ENCODE assay signal across 2 cellular contexts in genomic region chr6:56771929-56772607, GRCh38.
TF ChIP-seq lines count a peak whose summit lies in the region.

No MANE protein-coding gene starts in this region.

TF ChIP-seq in HCT116, 20 proteins besides CTCF, POLR2A, EP300 and RAD21 (continued from another document):
- TF ChIP-seq FOSL1 (IDR thresholded peaks at IDR 0.05; ENCODE audit: low read depth) (no peak), ZNF274 (IDR thresholded peaks at IDR 0.05; ENCODE audit: low read depth, low read length) (no peak), SP1 (IDR thresholded peaks at IDR 0.05; ENCODE audit: low read depth) (no peak), ATF3 (IDR thresholded peaks at IDR 0.05) (no peak), JUND (IDR thresholded peaks at IDR 0.05) (no peak), EGR1 (IDR thresholded peaks at IDR 0.05; ENCODE audit: low read depth) (no peak), TCF7L2 (IDR thresholded peaks at IDR 0.05; ENCODE audit: borderline replicate concordance, extremely low read depth, insufficient read depth, insufficient read length) (no peak), EZH2phosphoT487 (IDR thresholded peaks at IDR 0.05; ENCODE audit: borderline replicate concordance) (no peak), CEBPB (IDR thresholded peaks at IDR 0.05; ENCODE audit: low read depth) (no peak), CBX3 (IDR thresholded peaks at IDR 0.05; ENCODE audit: low read depth) (no peak), YY1 (IDR thresholded peaks at IDR 0.05; ENCODE audit: extremely low read depth, insufficient replicate concordance, low read depth, low read length) (no peak), ELF1 (IDR thresholded peaks at IDR 0.05; ENCODE audit: borderline replicate concordance, low read depth) (no peak), MAX (IDR thresholded peaks at IDR 0.05) (no peak)
- TF ChIP-seq, protein P1, sequence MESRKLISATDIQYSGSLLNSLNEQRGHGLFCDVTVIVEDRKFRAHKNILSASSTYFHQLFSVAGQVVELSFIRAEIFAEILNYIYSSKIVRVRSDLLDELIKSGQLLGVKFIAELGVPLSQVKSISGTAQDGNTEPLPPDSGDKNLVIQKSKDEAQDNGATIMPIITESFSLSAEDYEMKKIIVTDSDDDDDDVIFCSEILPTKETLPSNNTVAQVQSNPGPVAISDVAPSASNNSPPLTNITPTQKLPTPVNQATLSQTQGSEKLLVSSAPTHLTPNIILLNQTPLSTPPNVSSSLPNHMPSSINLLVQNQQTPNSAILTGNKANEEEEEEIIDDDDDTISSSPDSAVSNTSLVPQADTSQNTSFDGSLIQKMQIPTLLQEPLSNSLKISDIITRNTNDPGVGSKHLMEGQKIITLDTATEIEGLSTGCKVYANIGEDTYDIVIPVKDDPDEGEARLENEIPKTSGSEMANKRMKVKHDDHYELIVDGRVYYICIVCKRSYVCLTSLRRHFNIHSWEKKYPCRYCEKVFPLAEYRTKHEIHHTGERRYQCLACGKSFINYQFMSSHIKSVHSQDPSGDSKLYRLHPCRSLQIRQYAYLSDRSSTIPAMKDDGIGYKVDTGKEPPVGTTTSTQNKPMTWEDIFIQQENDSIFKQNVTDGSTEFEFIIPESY (IDR thresholded peaks at IDR 0.05; ENCODE audit: extremely low read depth, insufficient replicate concordance, low read length): no peak

TF ChIP-seq in SK-N-SH treated with all-trans-retinoic acid at 6 μM for 48 hours, 23 proteins besides CTCF, POLR2A, EP300 and RAD21 (continued from another document):
- TF ChIP-seq, protein P2, sequence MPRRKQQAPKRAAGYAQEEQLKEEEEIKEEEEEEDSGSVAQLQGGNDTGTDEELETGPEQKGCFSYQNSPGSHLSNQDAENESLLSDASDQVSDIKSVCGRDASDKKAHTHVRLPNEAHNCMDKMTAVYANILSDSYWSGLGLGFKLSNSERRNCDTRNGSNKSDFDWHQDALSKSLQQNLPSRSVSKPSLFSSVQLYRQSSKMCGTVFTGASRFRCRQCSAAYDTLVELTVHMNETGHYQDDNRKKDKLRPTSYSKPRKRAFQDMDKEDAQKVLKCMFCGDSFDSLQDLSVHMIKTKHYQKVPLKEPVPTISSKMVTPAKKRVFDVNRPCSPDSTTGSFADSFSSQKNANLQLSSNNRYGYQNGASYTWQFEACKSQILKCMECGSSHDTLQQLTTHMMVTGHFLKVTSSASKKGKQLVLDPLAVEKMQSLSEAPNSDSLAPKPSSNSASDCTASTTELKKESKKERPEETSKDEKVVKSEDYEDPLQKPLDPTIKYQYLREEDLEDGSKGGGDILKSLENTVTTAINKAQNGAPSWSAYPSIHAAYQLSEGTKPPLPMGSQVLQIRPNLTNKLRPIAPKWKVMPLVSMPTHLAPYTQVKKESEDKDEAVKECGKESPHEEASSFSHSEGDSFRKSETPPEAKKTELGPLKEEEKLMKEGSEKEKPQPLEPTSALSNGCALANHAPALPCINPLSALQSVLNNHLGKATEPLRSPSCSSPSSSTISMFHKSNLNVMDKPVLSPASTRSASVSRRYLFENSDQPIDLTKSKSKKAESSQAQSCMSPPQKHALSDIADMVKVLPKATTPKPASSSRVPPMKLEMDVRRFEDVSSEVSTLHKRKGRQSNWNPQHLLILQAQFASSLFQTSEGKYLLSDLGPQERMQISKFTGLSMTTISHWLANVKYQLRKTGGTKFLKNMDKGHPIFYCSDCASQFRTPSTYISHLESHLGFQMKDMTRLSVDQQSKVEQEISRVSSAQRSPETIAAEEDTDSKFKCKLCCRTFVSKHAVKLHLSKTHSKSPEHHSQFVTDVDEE (CRISPR knock-in tag; IDR thresholded peaks at IDR 0.05): no peak
- no peak for TF ChIP-seq GLIS3 (CRISPR knock-in tag; IDR thresholded peaks at IDR 0.05)
- no peak for TF ChIP-seq ZNF565 (CRISPR knock-in tag; conservative IDR thresholded peaks at IDR 0.05; ENCODE audit: low read depth)
- TF ChIP-seq OSR1 (CRISPR knock-in tag; IDR thresholded peaks at IDR 0.05): no peak
- TF ChIP-seq, protein P3, sequence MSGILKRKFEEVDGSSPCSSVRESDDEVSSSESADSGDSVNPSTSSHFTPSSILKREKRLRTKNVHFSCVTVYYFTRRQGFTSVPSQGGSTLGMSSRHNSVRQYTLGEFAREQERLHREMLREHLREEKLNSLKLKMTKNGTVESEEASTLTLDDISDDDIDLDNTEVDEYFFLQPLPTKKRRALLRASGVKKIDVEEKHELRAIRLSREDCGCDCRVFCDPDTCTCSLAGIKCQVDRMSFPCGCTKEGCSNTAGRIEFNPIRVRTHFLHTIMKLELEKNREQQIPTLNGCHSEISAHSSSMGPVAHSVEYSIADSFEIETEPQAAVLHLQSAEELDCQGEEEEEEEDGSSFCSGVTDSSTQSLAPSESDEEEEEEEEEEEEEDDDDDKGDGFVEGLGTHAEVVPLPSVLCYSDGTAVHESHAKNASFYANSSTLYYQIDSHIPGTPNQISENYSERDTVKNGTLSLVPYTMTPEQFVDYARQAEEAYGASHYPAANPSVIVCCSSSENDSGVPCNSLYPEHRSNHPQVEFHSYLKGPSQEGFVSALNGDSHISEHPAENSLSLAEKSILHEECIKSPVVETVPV (CRISPR knock-in tag; IDR thresholded peaks at IDR 0.05): no peak
- no peak for TF ChIP-seq ZNF70 (CRISPR knock-in tag; IDR thresholded peaks at IDR 0.05)
- no peak for TF ChIP-seq RARB (CRISPR knock-in tag; IDR thresholded peaks at IDR 0.05)
- TF ChIP-seq ISL1 (CRISPR knock-in tag; IDR thresholded peaks at IDR 0.05): no peak
